In the genomic region with DNA sequence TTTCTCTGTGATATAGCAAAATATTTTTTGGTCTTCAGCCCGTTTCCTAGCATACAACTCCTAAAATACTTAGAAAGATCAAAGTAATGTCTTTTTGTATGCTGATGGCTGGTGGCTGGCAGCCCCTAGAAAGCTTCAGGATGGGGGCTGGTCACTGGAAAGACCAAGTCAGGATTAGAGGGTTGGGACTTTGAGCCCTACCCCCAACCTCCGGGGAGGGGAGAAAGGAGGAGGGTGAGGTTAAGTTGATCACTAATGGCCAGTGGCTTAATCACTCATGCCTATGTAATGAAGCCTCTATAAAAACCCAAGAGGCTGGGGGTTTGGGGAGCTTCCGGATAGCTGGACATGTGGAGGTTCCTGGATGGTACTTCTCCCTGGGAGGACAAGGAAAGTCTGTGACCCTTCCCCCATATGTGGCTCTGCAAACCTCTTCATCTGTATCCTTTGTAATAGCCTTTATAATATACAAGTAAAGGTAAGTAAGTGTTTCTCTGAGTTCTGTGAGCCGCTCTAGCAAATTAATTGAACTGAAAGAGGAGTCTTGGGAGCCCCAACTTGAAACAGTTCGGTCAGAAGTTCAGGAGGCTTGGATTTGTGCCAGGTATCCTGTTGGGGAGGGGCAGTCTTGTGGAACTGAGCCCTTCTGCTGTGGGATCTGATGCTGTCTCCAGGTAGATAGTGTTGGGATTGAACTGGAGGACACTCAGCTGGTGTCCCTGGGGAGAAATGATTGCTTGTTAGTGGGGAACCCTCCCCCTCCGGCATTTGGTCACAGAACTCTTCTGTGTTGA, we compare ENCODE assay signal across 1 cellular context.
TF ChIP-seq lines count a peak whose summit lies in the region.

No MANE protein-coding gene starts in this region.

TF ChIP-seq in endothelial cell of umbilical vein, 7 proteins besides CTCF, POLR2A, EP300 and RAD21:
- no peak for TF ChIP-seq POLR2AphosphoS5 (IDR thresholded peaks at IDR 0.05; ENCODE audit: insufficient read depth, low read depth, low read length)
- TF ChIP-seq MYC (IDR thresholded peaks at IDR 0.05; ENCODE audit: low read depth, low read length): no peak
- TF ChIP-seq JUN (IDR thresholded peaks at IDR 0.05; ENCODE audit: borderline replicate concordance, insufficient read depth, insufficient read length, low read depth): no peak
- TF ChIP-seq EZH2 (IDR thresholded peaks at IDR 0.05; ENCODE audit: borderline replicate concordance, low read depth, low read length, severe bottlenecking): no peak
- TF ChIP-seq GATA2 (IDR thresholded peaks at IDR 0.05; ENCODE audit: insufficient read depth, insufficient read length, low read depth, low read length): no peak
- no peak for TF ChIP-seq FOS (IDR thresholded peaks at IDR 0.05; ENCODE audit: borderline replicate concordance, insufficient read depth, low read length)
- TF ChIP-seq, protein P1, sequence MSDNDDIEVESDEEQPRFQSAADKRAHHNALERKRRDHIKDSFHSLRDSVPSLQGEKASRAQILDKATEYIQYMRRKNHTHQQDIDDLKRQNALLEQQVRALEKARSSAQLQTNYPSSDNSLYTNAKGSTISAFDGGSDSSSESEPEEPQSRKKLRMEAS (IDR thresholded peaks at IDR 0.05; ENCODE audit: insufficient read depth, insufficient read length): no peak
